In genomic region chr9:126410229-126410628, GRCh38 we compare ENCODE assay signal across 19 cellular contexts.
DNase-seq lines count a peak whose midpoint lies in the region; ATAC-seq lines count a peak whose summit lies in the region.
"Had no signal": no experiment of that assay in that cellular context is flagged by ENCODE, and none has a peak within 500 bp of the region (broad histone marks: within the 10 kb centered on the region; RNA-seq: fewer than 3 reads in every experiment).

No MANE protein-coding gene starts in this region.

- peaks cover 44% of the 10 kb centered on the region for H3K4me1 Mint-ChIP-seq in activated naive CD8-positive, alpha-beta T cell treated with anti-CD3 and anti-CD28 coated beads, Interleukin-2, amount 10 ng/mL, durations not matched to agents 7 days and 5 days
- peaks cover 36% of the 10 kb centered on the region for H3K4me1 Mint-ChIP-seq in activated naive CD8-positive, alpha-beta T cell treated with anti-CD3 and anti-CD28 coated beads, Interleukin-2, amount 50 U/mL, for 24 hours
- H3K4me1 Mint-ChIP-seq in CD8-positive, alpha-beta memory T cell = peaks cover 33 to 52% (median 37%) of the 10 kb centered on the region in 3 donors
- peaks cover 52% of the 10 kb centered on the region for H3K4me1 Mint-ChIP-seq in activated CD8-positive, alpha-beta T cell treated with anti-CD3 and anti-CD28 coated beads, Interleukin-2, amount 10 ng/mL, durations not matched to agents 7 days and 5 days (ENCODE audit: low read depth)

- H3K9me3 Mint-ChIP-seq in activated naive CD8-positive, alpha-beta T cell treated with anti-CD3 and anti-CD28 coated beads, Interleukin-2, amount 10 ng/mL, durations not matched to agents 7 days and 5 days = no peaks in the 10 kb centered on the region
- H3K9me3 Mint-ChIP-seq in activated naive CD8-positive, alpha-beta T cell treated with anti-CD3 and anti-CD28 coated beads, Interleukin-2, amount 50 U/mL, for 24 hours = no peaks in the 10 kb centered on the region
- no peaks in the 10 kb centered on the region for H3K9me3 Mint-ChIP-seq in CD8-positive, alpha-beta memory T cell
- no peaks in the 10 kb centered on the region for H3K9me3 Mint-ChIP-seq in activated CD8-positive, alpha-beta T cell treated with anti-CD3 and anti-CD28 coated beads, Interleukin-2, amount 10 ng/mL, durations not matched to agents 7 days and 5 days (ENCODE audit: insufficient read depth)
- H3K9me3 Mint-ChIP-seq: CD14-positive monocyte had no signal

- H3K36me3 ChIP-seq in CD8-positive, alpha-beta memory T cell (ENCODE audit: insufficient read depth, low read length) = no peaks in the 10 kb centered on the region
- peaks cover 8% of the 10 kb centered on the region for H3K36me3 ChIP-seq in thymus (ENCODE audit: control insufficient read depth, insufficient read depth)
- H3K36me3 ChIP-seq in HAP-1 (replicated peaks) = no peaks in the 10 kb centered on the region

- POLR2A ChIA-PET in activated naive CD8-positive, alpha-beta T cell treated with anti-CD3 and anti-CD28 coated beads, Interleukin-2, amount 10 ng/mL, durations not matched to agents 7 days and 5 days (lab: Charles Lee) = no interaction called here
- POLR2A ChIA-PET in CD8-positive, alpha-beta memory T cell (lab: Charles Lee) = no interaction called here
- POLR2A ChIA-PET in activated CD8-positive, alpha-beta T cell treated with anti-CD3 and anti-CD28 coated beads, Interleukin-2, amount 10 ng/mL, durations not matched to agents 7 days and 5 days (lab: Charles Lee) = no interaction called here

- peaks cover 30% of the 10 kb centered on the region for H3K4me1 ChIP-seq in CD8-positive, alpha-beta memory T cell (ENCODE audit: insufficient read depth, low read length)
- H3K4me1 ChIP-seq in thymus (ENCODE audit: control insufficient read depth, insufficient read depth, low read length) (peaks cover 52% of the 10 kb centered on the region), HAP-1 (no peaks in the 10 kb centered on the region)

- no peak for DNase-seq in activated naive CD8-positive, alpha-beta T cell treated with anti-CD3 and anti-CD28 coated beads, Interleukin-2, amount 10 ng/mL, durations not matched to agents 7 days and 5 days
- DNase-seq in activated naive CD8-positive, alpha-beta T cell treated with anti-CD3 and anti-CD28 coated beads, Interleukin-2, amount 50 U/mL, for 24 hours = no peak
- DNase-seq in CD8-positive, alpha-beta memory T cell = no peak
- DNase-seq in activated CD8-positive, alpha-beta T cell treated with anti-CD3 and anti-CD28 coated beads, Interleukin-2, amount 10 ng/mL, durations not matched to agents 7 days and 5 days = no peak
- DNase-seq in iPS-NIHi7 (ENCODE audit: extremely low spot score) = no peak
- DNase-seq in HAP-1 (ENCODE audit: low spot score in 2 of 2) = no peak
- DNase-seq: ACHN, Calu3, HCEC 1CT, NCI-H1105 treated with DMSO at 0.1 percent for 48 hours, NCI-H187, NCI-H2107, NCI-H2227 treated with DMSO at 0.1 percent for 48 hours, NCI-H510A treated with DMSO at 0.1 percent for 48 hours, NCI-H774 had no signal

- peak overlapping the region; percentile 36 for H3K4me3 Mint-ChIP-seq in activated naive CD8-positive, alpha-beta T cell treated with anti-CD3 and anti-CD28 coated beads, Interleukin-2, amount 10 ng/mL, durations not matched to agents 7 days and 5 days
- H3K4me3 Mint-ChIP-seq in activated naive CD8-positive, alpha-beta T cell treated with anti-CD3 and anti-CD28 coated beads, Interleukin-2, amount 50 U/mL, for 24 hours = no peak overlapping the region
- peak overlapping the region in 1 of 7 donors; percentile 34 for H3K4me3 Mint-ChIP-seq in CD8-positive, alpha-beta memory T cell
- H3K4me3 Mint-ChIP-seq in activated CD8-positive, alpha-beta T cell treated with anti-CD3 and anti-CD28 coated beads, Interleukin-2, amount 10 ng/mL, durations not matched to agents 7 days and 5 days = no peak overlapping the region
- H3K4me3 Mint-ChIP-seq: CD14-positive monocyte had no signal

- in situ Hi-C loops in HAP-1 (cut with MboI; ENCODE audit: low sequenced_read_pairs) = no loop called here

- no peak for ATAC-seq in activated naive CD8-positive, alpha-beta T cell treated with anti-CD3 and anti-CD28 coated beads, Interleukin-2, amount 10 ng/mL, durations not matched to agents 7 days and 5 days (ENCODE audit: low read depth)
- no peak for ATAC-seq in activated naive CD8-positive, alpha-beta T cell treated with anti-CD3 and anti-CD28 coated beads, Interleukin-2, amount 50 U/mL, for 24 hours
- no peak for ATAC-seq in activated CD8-positive, alpha-beta T cell treated with anti-CD3 and anti-CD28 coated beads, Interleukin-2, amount 10 ng/mL, durations not matched to agents 7 days and 5 days
- ATAC-seq: GM12878, Right ventricle myocardium inferior had no signal

- WGBS in thymus = 94% methylated on average over 4 of the region's 4 CpGs

- H3K9me3 ChIP-seq in CD8-positive, alpha-beta memory T cell (ENCODE audit: low read length) = no peaks in the 10 kb centered on the region
- H3K9me3 ChIP-seq in thymus (ENCODE audit: control insufficient read depth) (no peaks in the 10 kb centered on the region), HAP-1 (no peaks in the 10 kb centered on the region)

- no peaks in the 10 kb centered on the region for H3K27me3 Mint-ChIP-seq in activated naive CD8-positive, alpha-beta T cell treated with anti-CD3 and anti-CD28 coated beads, Interleukin-2, amount 10 ng/mL, durations not matched to agents 7 days and 5 days
- no peaks in the 10 kb centered on the region for H3K27me3 Mint-ChIP-seq in activated naive CD8-positive, alpha-beta T cell treated with anti-CD3 and anti-CD28 coated beads, Interleukin-2, amount 50 U/mL, for 24 hours
- no peaks in the 10 kb centered on the region for H3K27me3 Mint-ChIP-seq in CD8-positive, alpha-beta memory T cell
- no peaks in the 10 kb centered on the region for H3K27me3 Mint-ChIP-seq in activated CD8-positive, alpha-beta T cell treated with anti-CD3 and anti-CD28 coated beads, Interleukin-2, amount 10 ng/mL, durations not matched to agents 7 days and 5 days (ENCODE audit: low read depth)

- no peaks in the 10 kb centered on the region for H3K27me3 ChIP-seq in CD8-positive, alpha-beta memory T cell (ENCODE audit: insufficient read depth, low read length, poor library complexity, severe bottlenecking)
- no peaks in the 10 kb centered on the region for H3K27me3 ChIP-seq in thymus (ENCODE audit: control insufficient read depth, insufficient read depth)
- H3K27me3 ChIP-seq in HAP-1 (ENCODE audit: low read depth) = no peaks in the 10 kb centered on the region

- H3K36me3 Mint-ChIP-seq in activated naive CD8-positive, alpha-beta T cell treated with anti-CD3 and anti-CD28 coated beads, Interleukin-2, amount 10 ng/mL, durations not matched to agents 7 days and 5 days = peaks cover 17% of the 10 kb centered on the region
- no peaks in the 10 kb centered on the region for H3K36me3 Mint-ChIP-seq in activated naive CD8-positive, alpha-beta T cell treated with anti-CD3 and anti-CD28 coated beads, Interleukin-2, amount 50 U/mL, for 24 hours (ENCODE audit: low read depth)
- peaks cover 0 to 38% (median 2%) of the 10 kb centered on the region in 3 donors for H3K36me3 Mint-ChIP-seq in CD8-positive, alpha-beta memory T cell
- peaks cover 26% of the 10 kb centered on the region for H3K36me3 Mint-ChIP-seq in activated CD8-positive, alpha-beta T cell treated with anti-CD3 and anti-CD28 coated beads, Interleukin-2, amount 10 ng/mL, durations not matched to agents 7 days and 5 days (ENCODE audit: low read depth)

- peak overlapping the region; percentile 94 for H3K27ac Mint-ChIP-seq in activated naive CD8-positive, alpha-beta T cell treated with anti-CD3 and anti-CD28 coated beads, Interleukin-2, amount 10 ng/mL, durations not matched to agents 7 days and 5 days
- no peak overlapping the region for H3K27ac Mint-ChIP-seq in activated naive CD8-positive, alpha-beta T cell treated with anti-CD3 and anti-CD28 coated beads, Interleukin-2, amount 50 U/mL, for 24 hours
- H3K27ac Mint-ChIP-seq in CD8-positive, alpha-beta memory T cell = peak overlapping the region in 6 of 8 donors; percentile 36 to 93 (median 70)
- peak overlapping the region; percentile 51 for H3K27ac Mint-ChIP-seq in activated CD8-positive, alpha-beta T cell treated with anti-CD3 and anti-CD28 coated beads, Interleukin-2, amount 10 ng/mL, durations not matched to agents 7 days and 5 days

- no peak overlapping the region for H3K4me3 ChIP-seq in CD8-positive, alpha-beta memory T cell (ENCODE audit: low read length)
- H3K4me3 ChIP-seq in thymus (ENCODE audit: low read length) (no peak overlapping the region), HAP-1 (no peak overlapping the region)
- H3K4me3 ChIP-seq: GM12878 had no signal

- H3K27ac ChIP-seq in CD8-positive, alpha-beta memory T cell (ENCODE audit: low read depth, low read length) = no peak overlapping the region
- H3K27ac ChIP-seq in thymus (ENCODE audit: low read depth) = peak overlapping the region; percentile 69

- CTCF ChIA-PET in CD8-positive, alpha-beta memory T cell (lab: Charles Lee) = interaction anchor here (1.8 to 3.7 kb wide), 2 partner anchors 12 to 61 kb away, joined by 4 to 21 read pairs; no protein-coding TSS in a partner anchor
- CTCF ChIA-PET in activated CD8-positive, alpha-beta T cell treated with anti-CD3 and anti-CD28 coated beads, Interleukin-2, amount 10 ng/mL, durations not matched to agents 7 days and 5 days (lab: Charles Lee) = interaction anchor here (1.0 to 6.7 kb wide), 3 partner anchors 12 to 108 kb away, joined by 3 to 50 read pairs (median 5); no protein-coding TSS in a partner anchor
